ENCODE assay signal across 9 cellular contexts in the genomic region with DNA sequence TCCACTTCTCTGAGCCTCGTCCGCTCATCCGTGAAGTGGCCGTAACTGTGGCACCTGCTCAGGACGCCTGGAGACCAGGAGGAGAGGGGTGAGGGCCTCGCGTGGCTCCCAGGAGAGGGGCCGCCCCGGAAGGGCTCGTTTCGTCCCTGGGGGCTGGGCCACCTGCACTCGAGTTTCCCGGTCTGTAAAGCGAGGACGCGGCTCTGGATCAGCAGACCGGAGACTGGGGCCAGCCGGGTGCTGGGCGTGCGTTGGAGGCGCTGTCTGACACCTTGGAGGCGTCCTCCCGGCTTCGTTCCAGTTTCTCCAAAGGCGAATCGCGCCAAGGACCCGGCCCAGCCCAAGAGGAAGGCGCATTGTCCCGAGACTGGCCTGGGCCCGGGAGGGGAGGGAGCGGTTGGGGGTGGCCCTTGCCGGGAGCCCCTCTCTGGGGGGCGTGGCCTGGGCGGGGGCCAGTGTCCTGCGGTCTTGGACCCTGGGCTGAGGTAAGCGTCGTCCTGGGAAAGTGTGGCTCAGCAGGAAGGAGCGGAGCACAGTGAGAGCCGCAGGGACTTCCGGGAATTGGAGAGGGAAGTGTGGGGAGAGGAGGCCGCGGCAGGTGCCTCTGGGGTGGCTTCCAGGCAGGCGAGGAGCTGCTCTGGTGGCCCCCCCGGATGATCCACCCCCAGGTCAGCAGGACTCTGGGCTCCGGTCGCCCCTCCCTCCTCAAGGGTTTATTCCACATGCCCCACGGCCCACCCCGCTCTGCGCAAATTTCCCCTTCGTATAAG.
A peak's percentile ranks its signal among the peaks of the same experiment; 100 is the strongest.
DNase-seq lines count a peak whose midpoint lies in the region; ATAC-seq, FAIRE-seq and TF ChIP-seq lines count a peak whose summit lies in the region.
"Had no signal": no experiment of that assay in that cellular context is flagged by ENCODE, and none has a peak within 500 bp of the region (broad histone marks: within the 10 kb centered on the region; RNA-seq: fewer than 3 reads in every experiment).

No MANE protein-coding gene starts in this region.

- H3K4me3 Mint-ChIP-seq in astrocyte (ENCODE audit: unreplicated experiment): no peak overlapping the region
- H3K4me3 Mint-ChIP-seq in activated T-helper 2 cell treated with anti-CD3 and anti-CD28 coated beads, Interferon-gamma antibody, Interleukin-2, Interleukin-4, amounts not matched to agents 10 μg/mL and 5 μg/mL and 100 μg/mL, durations not matched to agents 14 hours and 24 hours and 36 hours (ENCODE audit: low read depth): no peak overlapping the region

- H4K20me1 ChIP-seq in astrocyte (ENCODE audit: insufficient read depth, low read length): no peaks in the 10 kb centered on the region

- TF ChIP-seq CTCF in astrocyte (IDR thresholded peaks at IDR 0.05; ENCODE audit: insufficient read depth, low read depth, low read length) (no peak), lower lobe of right lung (IDR thresholded peaks at IDR 0.05) (no peak), thoracic aorta (IDR thresholded peaks at IDR 0.05) (no peak)

- no peak overlapping the region for H3K9ac ChIP-seq in astrocyte (ENCODE audit: low read length)

- H3K27ac Mint-ChIP-seq in astrocyte (ENCODE audit: unreplicated experiment): no peak overlapping the region
- no peak overlapping the region for H3K27ac Mint-ChIP-seq in activated T-helper 2 cell treated with anti-CD3 and anti-CD28 coated beads, Interferon-gamma antibody, Interleukin-2, Interleukin-4, amounts not matched to agents 10 μg/mL and 5 μg/mL and 100 μg/mL, durations not matched to agents 14 hours and 24 hours and 36 hours
- H3K27ac Mint-ChIP-seq: activated T-cell treated with anti-CD3 and anti-CD28 coated beads, Interleukin-2, amount 50 U/mL, for 72 hours had no signal

- peaks cover 1% of the 10 kb centered on the region for H3K9me3 Mint-ChIP-seq in astrocyte (ENCODE audit: unreplicated experiment)
- peaks cover 22% of the 10 kb centered on the region for H3K9me3 Mint-ChIP-seq in activated T-helper 2 cell treated with anti-CD3 and anti-CD28 coated beads, Interferon-gamma antibody, Interleukin-2, Interleukin-4, amounts not matched to agents 10 μg/mL and 5 μg/mL and 100 μg/mL, durations not matched to agents 14 hours and 24 hours and 36 hours

- no peak for ATAC-seq in activated CD4-positive, CD25-positive, alpha-beta regulatory T cell treated with anti-CD3 and anti-CD28 coated beads, Interleukin-2, amount 50 U/mL, for 24 hours
- ATAC-seq in lower lobe of right lung (peak; percentile 22 to 24), thoracic aorta (ENCODE audit: insufficient number of reproducible peaks, low FRiP score, low read depth) (no peak)

- peak overlapping the region; percentile 24 for H2AFZ ChIP-seq in astrocyte (ENCODE audit: low read depth, low read length)

- peaks cover 40% of the 10 kb centered on the region for H3K27me3 Mint-ChIP-seq in astrocyte (ENCODE audit: low read depth, unreplicated experiment)
- H3K27me3 Mint-ChIP-seq in activated T-helper 2 cell treated with anti-CD3 and anti-CD28 coated beads, Interferon-gamma antibody, Interleukin-2, Interleukin-4, amounts not matched to agents 10 μg/mL and 5 μg/mL and 100 μg/mL, durations not matched to agents 14 hours and 24 hours and 36 hours (ENCODE audit: low read depth): peaks cover 24% of the 10 kb centered on the region

- H3K4me3 ChIP-seq in astrocyte (ENCODE audit: insufficient read depth, low read depth, low read length) (no peak overlapping the region), lower lobe of right lung (peak overlapping the region; percentile 42), thoracic aorta (peak overlapping the region; percentile 62)

- H3K4me1 ChIP-seq in astrocyte (ENCODE audit: insufficient read depth, low read length) (no peaks in the 10 kb centered on the region), lower lobe of right lung (peaks cover 29% of the 10 kb centered on the region), thoracic aorta (ENCODE audit: control insufficient read depth in 1 of 2, low read depth in 2 of 2) (peaks cover 0 to 14% of the 10 kb centered on the region in 2 donors)

- H3K36me3 ChIP-seq in astrocyte (ENCODE audit: insufficient read depth, low read length) (no peaks in the 10 kb centered on the region), lower lobe of right lung (no peaks in the 10 kb centered on the region), thoracic aorta (no peaks in the 10 kb centered on the region)

- no peaks in the 10 kb centered on the region for H3K79me2 ChIP-seq in astrocyte (ENCODE audit: insufficient read depth, low read length)

- intact Hi-C loops in lower lobe of right lung (cut with DNase I): no loop called here
- intact Hi-C loops in activated T-helper 2 cell treated with anti-CD3 and anti-CD28 coated beads, Interferon-gamma antibody, Interleukin-2, Interleukin-4, amounts not matched to agents 10 μg/mL and 5 μg/mL and 100 μg/mL, durations not matched to agents 14 hours and 24 hours and 36 hours (cut with micrococcal nuclease): no loop called here

- no peaks in the 10 kb centered on the region for H3K4me1 Mint-ChIP-seq in astrocyte (ENCODE audit: low read depth, unreplicated experiment)
- peaks cover 12% of the 10 kb centered on the region for H3K4me1 Mint-ChIP-seq in activated T-helper 2 cell treated with anti-CD3 and anti-CD28 coated beads, Interferon-gamma antibody, Interleukin-2, Interleukin-4, amounts not matched to agents 10 μg/mL and 5 μg/mL and 100 μg/mL, durations not matched to agents 14 hours and 24 hours and 36 hours (ENCODE audit: low read depth)

- H3K4me2 ChIP-seq in astrocyte (ENCODE audit: low read length): peak overlapping the region; percentile 18

- FAIRE-seq in astrocyte (lab: Jason Lieb, UNC): no peak

- peaks cover 2% of the 10 kb centered on the region for H3K36me3 Mint-ChIP-seq in astrocyte (ENCODE audit: low read depth, unreplicated experiment)
- peaks cover 5% of the 10 kb centered on the region for H3K36me3 Mint-ChIP-seq in activated T-helper 2 cell treated with anti-CD3 and anti-CD28 coated beads, Interferon-gamma antibody, Interleukin-2, Interleukin-4, amounts not matched to agents 10 μg/mL and 5 μg/mL and 100 μg/mL, durations not matched to agents 14 hours and 24 hours and 36 hours (ENCODE audit: low read depth)

- H3K27ac ChIP-seq in astrocyte (ENCODE audit: low read depth, low read length): no peak overlapping the region
- H3K27ac ChIP-seq in lower lobe of right lung: no peak overlapping the region
- no peak overlapping the region for H3K27ac ChIP-seq in thoracic aorta

- H3K9me3 ChIP-seq in astrocyte (ENCODE audit: insufficient read depth, low read depth, low read length) (no peaks in the 10 kb centered on the region), lower lobe of right lung (peaks cover 10% of the 10 kb centered on the region), thoracic aorta (peaks cover 13% of the 10 kb centered on the region)

- DNase-seq in activated CD4-positive, CD25-positive, alpha-beta regulatory T cell treated with anti-CD3 and anti-CD28 coated beads, Interleukin-2, amount 50 U/mL, for 72 hours: peak; percentile 31
- DNase-seq in astrocyte (ENCODE audit: low read depth): no peak
- DNase-seq in lower lobe of right lung: peak; percentile 66
- DNase-seq in thoracic aorta (ENCODE audit: low spot score): no peak
- no peak for DNase-seq in DMS114 treated with DMSO at 0.1 percent for 48 hours (lab: John Stamatoyannopoulos, UW; ENCODE audit: unreplicated experiment)
- no peak for DNase-seq in D341Med (ENCODE audit: low spot score)
- no peak for DNase-seq in activated T-helper 2 cell treated with anti-CD3 and anti-CD28 coated beads, Interferon-gamma antibody, Interleukin-2, Interleukin-4, amounts not matched to agents 10 μg/mL and 5 μg/mL and 100 μg/mL, durations not matched to agents 14 hours and 24 hours and 36 hours (ENCODE audit: low spot score)
- DNase-seq: activated T-cell treated with anti-CD3 and anti-CD28 coated beads, Interleukin-2, amount 50 U/mL, for 72 hours had no signal

- peaks cover 34% of the 10 kb centered on the region for H3K27me3 ChIP-seq in astrocyte (ENCODE audit: insufficient read depth, low read length)
- H3K27me3 ChIP-seq in lower lobe of right lung (ENCODE audit: low read depth): peaks cover 16% of the 10 kb centered on the region
- H3K27me3 ChIP-seq in thoracic aorta (replicated peaks; ENCODE audit: insufficient read depth): no peaks in the 10 kb centered on the region

Comparison
In these comparisons a context has a peak if more than half of its experiments do, and no peak if none do; other contexts are left out.
1. DNase-seq: peak in activated CD4-positive, CD25-positive, alpha-beta regulatory T cell treated with anti-CD3 and anti-CD28 coated beads, Interleukin-2, amount 50 U/mL, for 72 hours (single experiment) and lower lobe of right lung (single experiment); none in astrocyte (single experiment), thoracic aorta (single experiment), DMS114 treated with DMSO at 0.1 percent for 48 hours (single experiment), D341Med (single experiment) and activated T-helper 2 cell treated with anti-CD3 and anti-CD28 coated beads, Interferon-gamma antibody, Interleukin-2, Interleukin-4, amounts not matched to agents 10 μg/mL and 5 μg/mL and 100 μg/mL, durations not matched to agents 14 hours and 24 hours and 36 hours (single experiment).
2. ATAC-seq: peak in lower lobe of right lung (2 of 2); none in activated CD4-positive, CD25-positive, alpha-beta regulatory T cell treated with anti-CD3 and anti-CD28 coated beads, Interleukin-2, amount 50 U/mL, for 24 hours (0 of 2) and thoracic aorta (single experiment).